In genomic region chr3:24680214-24680967, GRCh38 we compare ENCODE assay signal across 8 cellular contexts.
DNase-seq lines count a peak whose midpoint lies in the region; ATAC-seq and TF ChIP-seq lines count a peak whose summit lies in the region.

No MANE protein-coding gene starts in this region.

- peaks cover 11% of the 10 kb centered on the region for H3K27me3 Mint-ChIP-seq in activated T-helper 17 cell treated with anti-CD3 and anti-CD28 coated beads, Interleukin-2, amount 50 U/mL, for 72 hours

- no peaks in the 10 kb centered on the region for H4K20me1 ChIP-seq in OCI-LY3 (ENCODE audit: insufficient read depth, low read length)
- H4K20me1 ChIP-seq in smooth muscle cell (ENCODE audit: low read depth), result no peaks in the 10 kb centered on the region

- peaks cover 24% of the 10 kb centered on the region for H3F3A ChIP-seq in smooth muscle cell (ENCODE audit: low read depth)

- H3K36me3 Mint-ChIP-seq in activated T-helper 17 cell treated with anti-CD3 and anti-CD28 coated beads, Interleukin-2, amount 50 U/mL, for 72 hours (ENCODE audit: low read depth), result no peaks in the 10 kb centered on the region

- peaks cover 4% of the 10 kb centered on the region for H3K4me1 Mint-ChIP-seq in activated T-helper 17 cell treated with anti-CD3 and anti-CD28 coated beads, Interleukin-2, amount 50 U/mL, for 72 hours

- WGBS in smooth muscle cell (ENCODE audit: low lambda C conversion rate), result 21% methylated on average over 9 of the region's 9 CpGs

- H3K9ac ChIP-seq in OCI-LY3 (ENCODE audit: low read length) (no peak overlapping the region), smooth muscle cell (ENCODE audit: low read depth) (no peak overlapping the region)

- H3K27ac Mint-ChIP-seq in activated T-helper 17 cell treated with anti-CD3 and anti-CD28 coated beads, Interleukin-2, amount 50 U/mL, for 72 hours, result no peak overlapping the region

- H3K4me1 ChIP-seq in OCI-LY3 (ENCODE audit: low read length) (no peaks in the 10 kb centered on the region), smooth muscle cell (ENCODE audit: low read depth) (peaks cover 9% of the 10 kb centered on the region)

- H3K36me3 ChIP-seq in OCI-LY3 (replicated peaks; ENCODE audit: low read depth, low read length), result no peaks in the 10 kb centered on the region
- no peaks in the 10 kb centered on the region for H3K36me3 ChIP-seq in smooth muscle cell (ENCODE audit: low read depth)

- ATAC-seq in GM19372 (IDR thresholded peaks at IDR 0.05; ENCODE audit: low read depth, unreplicated experiment) (peak; percentile 79), HG03175 (IDR thresholded peaks at IDR 0.05; ENCODE audit: unreplicated experiment) (peak; percentile 81)
- no peak for ATAC-seq in activated T-helper 17 cell treated with anti-CD3 and anti-CD28 coated beads, Interleukin-2, amount 50 U/mL, for 72 hours (replicated peaks)

- H3K4me3 ChIP-seq in OCI-LY3 (ENCODE audit: low read length) (no peak overlapping the region), smooth muscle cell (no peak overlapping the region)

- TF ChIP-seq CTCF in OCI-LY3 (IDR thresholded peaks at IDR 0.05; ENCODE audit: low read depth, low read length) (peak; percentile 95), smooth muscle cell (IDR thresholded peaks at IDR 0.05; ENCODE audit: borderline replicate concordance, insufficient read depth, poor library complexity, severe bottlenecking) (peak; percentile 89)

- no peak overlapping the region for H3K4me3 Mint-ChIP-seq in activated T-helper 17 cell treated with anti-CD3 and anti-CD28 coated beads, Interleukin-2, amount 50 U/mL, for 72 hours

- H3K27me3 ChIP-seq in OCI-LY3 (ENCODE audit: low read depth, low read length), result 0 out of 2 replicates have a peak, but pooled peaks cover 6% of the 10 kb centered on the region
- H3K27me3 ChIP-seq in smooth muscle cell (ENCODE audit: low read depth), result no peaks in the 10 kb centered on the region

- no peaks in the 10 kb centered on the region for H3K79me2 ChIP-seq in OCI-LY3 (ENCODE audit: low read length)
- no peaks in the 10 kb centered on the region for H3K79me2 ChIP-seq in smooth muscle cell (ENCODE audit: low read depth)

- H3K27ac ChIP-seq in OCI-LY3 (ENCODE audit: low read length) (no peak overlapping the region), smooth muscle cell (ENCODE audit: low read depth) (peak overlapping the region; percentile 92)

- H3K9me3 ChIP-seq in OCI-LY3 (ENCODE audit: insufficient read depth, low read length) (no peaks in the 10 kb centered on the region), smooth muscle cell (replicated peaks; ENCODE audit: low read depth) (no peaks in the 10 kb centered on the region)

- H3K4me2 ChIP-seq in OCI-LY3 (ENCODE audit: low read length) (no peak overlapping the region), smooth muscle cell (peak overlapping the region; percentile 38)

- DNase-seq in DMS53 (lab: John Stamatoyannopoulos, UW) (peak; percentile 50), amniotic epithelial cell (ENCODE audit: low read depth) (peak; percentile 66), hypothalamus (lab: John Stamatoyannopoulos, UW) (peak in 28 of 51 donors; percentile 2 to 59 (median 16)), smooth muscle cell (lab: John Stamatoyannopoulos, UW; ENCODE audit: unreplicated experiment) (peak; percentile 26)

- no peaks in the 10 kb centered on the region for H3K9me3 Mint-ChIP-seq in activated T-helper 17 cell treated with anti-CD3 and anti-CD28 coated beads, Interleukin-2, amount 50 U/mL, for 72 hours

- peak overlapping the region; percentile 83 for H2AFZ ChIP-seq in OCI-LY3 (ENCODE audit: low read depth, low read length)
- H2AFZ ChIP-seq in smooth muscle cell (ENCODE audit: low read depth), result no peak overlapping the region
